ENCODE assay signal across 8 cellular contexts in genomic region chrX:71492086-71493065, GRCh38. TPM values are rescaled to one million over a fixed set of nuclear protein-coding genes. Genes with fewer than 3 reads are reported as not detected.
A peak's percentile ranks its signal among the peaks of the same experiment; 100 is the strongest.
DNase-seq lines count a peak whose midpoint lies in the region; TF ChIP-seq lines count a peak whose summit lies in the region.

No MANE protein-coding gene starts in this region.

- H3K27me3 ChIP-seq in HL-60 (ENCODE audit: insufficient read depth, poor library complexity, severe bottlenecking) (no peaks in the 10 kb centered on the region), thyroid gland (no peaks in the 10 kb centered on the region)

- H3K27ac ChIP-seq in HL-60 (replicated peaks) (no peak overlapping the region), thyroid gland (no peak overlapping the region)

- peak overlapping the region; percentile 13 for H3K27ac Mint-ChIP-seq in activated CD4-positive, alpha-beta memory T cell treated with anti-CD3 and anti-CD28 coated beads for 36 hours

- H3K36me3 Mint-ChIP-seq in activated CD4-positive, alpha-beta memory T cell treated with anti-CD3 and anti-CD28 coated beads for 36 hours = peaks cover 3% of the 10 kb centered on the region

- H3K4me3 ChIP-seq in HL-60 (replicated peaks; ENCODE audit: insufficient read depth, low read length) = peak overlapping the region; percentile 44
- peak overlapping the region; percentile 56 for H3K4me3 ChIP-seq in epithelial cell of proximal tubule (ENCODE audit: low read depth, low read length)
- H3K4me3 ChIP-seq in thyroid gland (replicated peaks in 1 of 3) = peak overlapping the region in 2 of 3 donors; percentile 25 to 37

- no peaks in the 10 kb centered on the region for H3K9me3 ChIP-seq in thyroid gland

- H3K4me1 Mint-ChIP-seq in activated CD4-positive, alpha-beta memory T cell treated with anti-CD3 and anti-CD28 coated beads for 36 hours (ENCODE audit: low read depth) = peaks cover 9% of the 10 kb centered on the region

- no peak for TF ChIP-seq POLR2A in thyroid gland (IDR thresholded peaks at IDR 0.05)

- no peak for TF ChIP-seq CTCF in GM10248 (IDR thresholded peaks at IDR 0.05; ENCODE audit: control extremely low read depth, extremely low read depth, low read depth, missing control alignments)
- no peak for TF ChIP-seq CTCF in HL-60 (IDR thresholded peaks at IDR 0.05; ENCODE audit: insufficient read depth, low read length)
- TF ChIP-seq CTCF in epithelial cell of proximal tubule (conservative IDR thresholded peaks at IDR 0.05; ENCODE audit: low read depth, low read length) = no peak
- no peak for TF ChIP-seq CTCF in thyroid gland (IDR thresholded peaks at IDR 0.05)

- no peaks in the 10 kb centered on the region for H3K27me3 Mint-ChIP-seq in activated CD4-positive, alpha-beta memory T cell treated with anti-CD3 and anti-CD28 coated beads for 36 hours

- CTCF ChIA-PET in GM10248 (lab: Yijun Ruan, JAX) = interaction anchor here (1.5 kb wide), 1 partner anchor 8 kb away, joined by 3 read pairs; no protein-coding TSS in a partner anchor
- CTCF ChIA-PET in activated CD4-positive, alpha-beta memory T cell treated with anti-CD3 and anti-CD28 coated beads for 36 hours (lab: Charles Lee) = interaction anchor here (1.0 kb wide), 1 partner anchor 47 kb away, joined by 3 read pairs; no protein-coding TSS in a partner anchor

- POLR2A ChIA-PET in GM10248 (lab: Yijun Ruan, JAX) = no interaction called here
- POLR2A ChIA-PET in activated CD4-positive, alpha-beta memory T cell treated with anti-CD3 and anti-CD28 coated beads for 36 hours (lab: Charles Lee) = interaction anchor here (0.8 to 2.3 kb wide), 4 partner anchors 39 to 58 kb away, joined by 3 to 9 read pairs (median 4); no protein-coding TSS in a partner anchor

- intact Hi-C loops in activated CD4-positive, alpha-beta memory T cell treated with anti-CD3 and anti-CD28 coated beads for 36 hours (cut with micrococcal nuclease) = loop anchor here (5.0 kb wide), 1 partner anchor 40 kb away; the partner anchor contains the start of gene OGT
- intact Hi-C loops in thyroid gland (cut with DNase I) = no loop called here

- H3K9me3 Mint-ChIP-seq in activated CD4-positive, alpha-beta memory T cell treated with anti-CD3 and anti-CD28 coated beads for 36 hours = peaks cover 2% of the 10 kb centered on the region

- 14 to 16% methylated on average over 21 to 25 of the region's 83 CpGs for WGBS in thyroid gland, 2 donors

- peak; percentile 47 for DNase-seq in GM10248 (ENCODE audit: extremely low spot score)
- peak; percentile 18 to 37 for DNase-seq in HL-60 (ENCODE audit: low read depth in 1 of 2, low spot score in 1 of 2)
- peak; percentile 56 for DNase-seq in activated CD4-positive, alpha-beta memory T cell treated with anti-CD3 and anti-CD28 coated beads for 36 hours
- DNase-seq in epithelial cell of proximal tubule (ENCODE audit: low read depth) = no peak
- DNase-seq in occipital lobe (lab: John Stamatoyannopoulos, UW) = peak; percentile 0
- peak; percentile 50 to 52 for DNase-seq in thyroid gland
- no peak for DNase-seq in ecto neural progenitor cell (ENCODE audit: low spot score)
- DNase-seq in GDM1 (lab: John Stamatoyannopoulos, UW) = no peak

- H3K4me1 ChIP-seq in thyroid gland = no peaks in the 10 kb centered on the region

- H3K4me3 Mint-ChIP-seq in activated CD4-positive, alpha-beta memory T cell treated with anti-CD3 and anti-CD28 coated beads for 36 hours = peak overlapping the region; percentile 75

- no peaks in the 10 kb centered on the region for H3K36me3 ChIP-seq in thyroid gland

RNA-seq across cellular contexts. Expression of gene OGT, which starts 40.5 kb away (rescaled TPM):
- total RNA-seq in activated CD4-positive, alpha-beta memory T cell treated with anti-CD3 and anti-CD28 coated beads for 36 hours = 100 to 1,000 TPM; 280 to 304 TPM
- total RNA-seq in epithelial cell of proximal tubule (42.5 and 49.6 TPM in 2 replicates), occipital lobe (248 TPM), thyroid gland (100 to 1,000 TPM; 162 to 218 (median 214) TPM)

Comparison
In these comparisons a context has a peak if more than half of its experiments do, and no peak if none do; other contexts are left out.
1. DNase-seq: peak in GM10248 (single experiment), HL-60 (2 of 2), activated CD4-positive, alpha-beta memory T cell treated with anti-CD3 and anti-CD28 coated beads for 36 hours (single experiment), occipital lobe (single experiment) and thyroid gland (2 of 2); none in epithelial cell of proximal tubule (single experiment), ecto neural progenitor cell (single experiment) and GDM1 (single experiment).
2. Peak in every context shown above with its lines, with median percentiles within 50 percentile points of each other: H3K4me3 ChIP-seq.